In genomic region chr15:62124176-62124952, GRCh38 we compare ENCODE assay signal across 11 cellular contexts. TPM values are rescaled to one million over a fixed set of nuclear protein-coding genes. Genes with fewer than 3 reads are reported as not detected.
A peak's percentile ranks its signal among the peaks of the same experiment; 100 is the strongest.
DNase-seq lines count a peak whose midpoint lies in the region; ATAC-seq and TF ChIP-seq lines count a peak whose summit lies in the region.
"Had no signal": no experiment of that assay in that cellular context is flagged by ENCODE, and none has a peak within 500 bp of the region (broad histone marks: within the 10 kb centered on the region; RNA-seq: fewer than 3 reads in every experiment).

No MANE protein-coding gene starts in this region.

- no peak overlapping the region for H3K4me3 Mint-ChIP-seq in activated naive CD4-positive, alpha-beta T cell treated with anti-CD3 and anti-CD28 coated beads for 36 hours

- intact Hi-C loops in activated naive CD4-positive, alpha-beta T cell treated with anti-CD3 and anti-CD28 coated beads for 36 hours (cut with micrococcal nuclease), result loop anchor here (2.0 kb wide), 2 partner anchors 14 to 130 kb away; no protein-coding TSS in a partner anchor
- intact Hi-C loops in spleen (cut with DNase I; ENCODE audit: low total_unique reads), result loop anchor here (10.0 kb wide), 1 partner anchor 60 kb away; no protein-coding TSS in a partner anchor

- ATAC-seq in HG03045 (IDR thresholded peaks at IDR 0.05; ENCODE audit: unreplicated experiment), result no peak
- ATAC-seq in HG03039 (IDR thresholded peaks at IDR 0.05; ENCODE audit: unreplicated experiment), result no peak
- ATAC-seq in SK-N-SH treated with all-trans-retinoic acid at 6 μM for 48 hours, result no peak

- H3K4me3 ChIP-seq in epithelial cell of esophagus (ENCODE audit: low read length) (no peak overlapping the region), spleen (no peak overlapping the region)

- peaks cover 57% of the 10 kb centered on the region for H3K4me1 Mint-ChIP-seq in activated naive CD4-positive, alpha-beta T cell treated with anti-CD3 and anti-CD28 coated beads for 36 hours (ENCODE audit: low read depth)

- no peaks in the 10 kb centered on the region for H3K36me3 ChIP-seq in spleen

- peak overlapping the region in 7 of 8 donors; percentile 18 to 67 (median 55) for H3K27ac ChIP-seq in spleen

- no peaks in the 10 kb centered on the region for H3K9me3 Mint-ChIP-seq in activated naive CD4-positive, alpha-beta T cell treated with anti-CD3 and anti-CD28 coated beads for 36 hours

- DNase-seq in activated naive CD4-positive, alpha-beta T cell treated with anti-CD3 and anti-CD28 coated beads for 36 hours, result peak; percentile 24
- DNase-seq in activated naive CD4-positive, alpha-beta T cell treated with Interleukin-2 at 50 U/mL for 16 hours, result no peak
- DNase-seq in NOMO-1 treated with DMSO at 0.1 percent for 48 hours (lab: John Stamatoyannopoulos, UW; ENCODE audit: unreplicated experiment) (peak; percentile 59), epithelial cell of esophagus (ENCODE audit: low read depth) (peak; percentile 73), spleen (no peak)
- DNase-seq: aorta; NCI-H1105 treated with DMSO at 0.1 percent for 48 hours; stimulated activated CD4-positive, alpha-beta T cell treated with anti-CD3 and anti-CD28 coated beads, Interleukin-1b, Interleukin-23, amount 100 ng/mL, for 48 hours had no signal

- 13 to 22% (median 18%) methylated on average over 6 of the region's 6 CpGs for WGBS in spleen, 5 donors

- no peaks in the 10 kb centered on the region for H3K36me3 Mint-ChIP-seq in activated naive CD4-positive, alpha-beta T cell treated with anti-CD3 and anti-CD28 coated beads for 36 hours (ENCODE audit: low read depth)

- H3K27me3 ChIP-seq in spleen (replicated peaks in 1 of 7), result no peaks in the 10 kb centered on the region

- H3K27ac Mint-ChIP-seq in activated naive CD4-positive, alpha-beta T cell treated with anti-CD3 and anti-CD28 coated beads for 36 hours, result peak overlapping the region; percentile 77

- TF ChIP-seq CTCF in epithelial cell of esophagus (IDR thresholded peaks at IDR 0.05; ENCODE audit: insufficient read depth, low read depth, low read length, missing control alignments) (no peak), spleen (IDR thresholded peaks at IDR 0.05 in 8 of 11, conservative IDR thresholded peaks at IDR 0.05 in 3 of 11) (no peak)

- H3K27me3 Mint-ChIP-seq in activated naive CD4-positive, alpha-beta T cell treated with anti-CD3 and anti-CD28 coated beads for 36 hours (ENCODE audit: low read depth), result no peaks in the 10 kb centered on the region

- H3K9me3 ChIP-seq in spleen, result no peaks in the 10 kb centered on the region

- H3K4me1 ChIP-seq in spleen, result peaks cover 4 to 37% (median 21%) of the 10 kb centered on the region in 6 donors

- CTCF ChIA-PET in activated naive CD4-positive, alpha-beta T cell treated with anti-CD3 and anti-CD28 coated beads for 36 hours (lab: Charles Lee), result interaction anchor here (0.8 to 3.4 kb wide), 6 partner anchors 12 to 130 kb away, joined by 3 to 12 read pairs (median 4); no protein-coding TSS in a partner anchor

- no peak for TF ChIP-seq POLR2A in spleen (IDR thresholded peaks at IDR 0.05)

TF ChIP-seq in SK-N-SH treated with all-trans-retinoic acid at 6 μM for 48 hours, 23 proteins besides CTCF, POLR2A, EP300 and RAD21:
- TF ChIP-seq PATZ1 (CRISPR knock-in tag; IDR thresholded peaks at IDR 0.05; ENCODE audit: borderline replicate concordance), result no peak
- no peak for TF ChIP-seq ZC3H10 (CRISPR knock-in tag; IDR thresholded peaks at IDR 0.05)
- no peak for TF ChIP-seq GLIS3 (CRISPR knock-in tag; IDR thresholded peaks at IDR 0.05)
TF ChIP-seq in SK-N-SH treated with all-trans-retinoic acid at 6 μM for 48 hours: peak in this region for 0.

RNA-seq across cellular contexts. Expression of gene C2CD4B, which starts 40.7 kb away (rescaled TPM):
- total RNA-seq in activated naive CD4-positive, alpha-beta T cell treated with anti-CD3 and anti-CD28 coated beads for 36 hours, result under 1 TPM in 1 of 2 experiments, not detected in 1; 0.20 TPM
- total RNA-seq in spleen, result 1 to 10 TPM in 2 of 7 donors, under 1 TPM in 3, not detected in 2; 0.30 to 2.3 (median 0.89) TPM
- 1 to 10 TPM in 1 of 3 donors, under 1 TPM in 2; 0.26 to 1.1 (median 0.33) TPM for polyA plus RNA-seq in spleen

RNA-seq across cellular contexts. Expression of gene C2CD4A, which starts 57.6 kb away (rescaled TPM):
- total RNA-seq in activated naive CD4-positive, alpha-beta T cell treated with anti-CD3 and anti-CD28 coated beads for 36 hours, result under 1 TPM; 0.14 to 0.27 TPM
- not detected for total RNA-seq in spleen
- polyA plus RNA-seq in spleen, result under 1 TPM; 0.04 to 0.08 (median 0.06) TPM
- polyA plus RNA-seq: aorta had no signal

Comparison
In these comparisons a context has a peak if more than half of its experiments do, and no peak if none do; other contexts are left out.
1. DNase-seq: peak in activated naive CD4-positive, alpha-beta T cell treated with anti-CD3 and anti-CD28 coated beads for 36 hours (single experiment), NOMO-1 treated with DMSO at 0.1 percent for 48 hours (single experiment) and epithelial cell of esophagus (single experiment); none in activated naive CD4-positive, alpha-beta T cell treated with Interleukin-2 at 50 U/mL for 16 hours (single experiment) and spleen (single experiment).